In the genomic region with DNA sequence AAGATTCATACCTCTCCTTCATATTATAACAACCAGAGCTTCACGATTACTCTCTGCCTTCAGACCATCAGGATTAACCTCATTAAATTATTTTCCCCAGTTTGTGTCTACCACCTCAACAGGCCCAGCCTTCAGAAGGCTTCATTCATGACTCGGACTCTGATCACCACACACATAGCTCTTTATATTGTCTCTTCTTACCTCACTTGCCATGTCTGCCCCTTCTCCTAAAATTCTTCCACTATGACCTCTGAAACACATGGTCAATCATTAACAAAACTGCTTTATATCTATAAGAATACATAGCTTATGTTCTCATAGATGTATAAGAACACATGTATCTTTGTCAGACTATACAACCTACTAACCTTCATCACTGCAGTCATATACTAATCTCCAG, we compare ENCODE assay signal across 32 cellular contexts.
"Had no signal": no experiment of that assay in that cellular context is flagged by ENCODE, and none has a peak within 500 bp of the region (broad histone marks: within the 10 kb centered on the region; RNA-seq: fewer than 3 reads in every experiment).

No MANE protein-coding gene starts in this region.

- DNase-seq: activated CD4-positive, alpha-beta memory T cell treated with anti-CD3 and anti-CD28 coated beads, Interleukin-2, amount 10 ng/mL, durations not matched to agents 7 days and 5 days; activated CD4-positive, alpha-beta T cell treated with anti-CD3 and anti-CD28 coated beads for 1 hour; activated CD4-positive, alpha-beta T cell treated with anti-CD3 and anti-CD28 coated beads, Interleukin-2, amount 10 ng/mL, durations not matched to agents 7 days and 5 days; activated CD8-positive, alpha-beta memory T cell treated with anti-CD3 and anti-CD28 coated beads, Interleukin-2, amount 50 U/mL, for 48 hours; activated gamma-delta T cell treated with Interleukin-2 at 50 U/mL for 16 hours; activated naive CD4-positive, alpha-beta T cell treated with anti-CD3 and anti-CD28 coated beads, Interleukin-2, amount 50 U/mL, for 16 hours; activated T-cell treated with anti-CD3 and anti-CD28 coated beads, Interleukin-2, amount 50 U/mL, for 24 hours; amniotic stem cell; brain microvascular endothelial cell; dorsolateral prefrontal cortex; effector memory CD4-positive, alpha-beta T cell; erythroblast; head of caudate nucleus; hypothalamus; left ventricle myocardium inferior; naive B cell; nephron progenitor cell; stimulated activated CD4-positive, alpha-beta T cell treated with anti-CD3 and anti-CD28 coated beads, Interleukin-4, amount 100 ng/mL, for 24 hours; stimulated activated CD8-positive, alpha-beta memory T cell treated with anti-CD3 and anti-CD28 coated beads, Interleukin-4, amount 100 ng/mL, for 48 hours; stimulated activated naive CD8-positive, alpha-beta T cell treated with anti-CD3 and anti-CD28 coated beads, Interleukin-15, amount 100 ng/mL, for 72 hours; substantia nigra; T1000 had no signal

- H3K27me3 ChIP-seq: brain microvascular endothelial cell, dorsolateral prefrontal cortex, gastroesophageal sphincter, neutrophil, vagina had no signal

- ATAC-seq: activated T-helper 17 cell treated with anti-CD3 and anti-CD28 coated beads, Interleukin-2, amount 50 U/mL, for 72 hours; gastroesophageal sphincter; sciatic nerve; stimulated activated memory B cell treated with anti-CD40 and anti-IgM and Interleukin-4, amounts not matched to agents 10 μg/mL and 1 μg/mL and 100 μg/mL, for 72 hours; stimulated activated naive CD8-positive, alpha-beta T cell treated with anti-CD3 and anti-CD28 coated beads, Interleukin-15, amount 100 ng/mL, for 72 hours; WTC11 had no signal

- H3K4me3 ChIP-seq: coronary artery, dorsolateral prefrontal cortex, gastroesophageal sphincter, left ventricle myocardium inferior, lung, skin epidermis, vagina had no signal

- H3K27ac ChIP-seq: brain microvascular endothelial cell, coronary artery, dorsolateral prefrontal cortex, gastroesophageal sphincter, left ventricle myocardium inferior, neutrophil, skin epidermis, vagina had no signal
